ENCODE assay signal across 24 cellular contexts in genomic region chr19:35812220-35813042, GRCh38. TPM values are rescaled to one million over a fixed set of nuclear protein-coding genes. Genes with fewer than 3 reads are reported as not detected.
"Had no signal": no experiment of that assay in that cellular context is flagged by ENCODE, and none has a peak within 500 bp of the region (broad histone marks: within the 10 kb centered on the region; RNA-seq: fewer than 3 reads in every experiment).

TSS of gene PRODH2 (minus strand) at chr19:35812845. CDS start at chr19:35812805, 40 bp downstream.

- H3K9me3 Mint-ChIP-seq: activated CD4-positive, alpha-beta T cell treated with anti-CD3 and anti-CD28 coated beads, Interleukin-2, amount 10 ng/mL, durations not matched to agents 24 days and 14 days; activated naive CD8-positive, alpha-beta T cell treated with anti-CD3 and anti-CD28 coated beads, Interleukin-2, amount 10 ng/mL, durations not matched to agents 7 days and 5 days; activated T-helper 17 cell treated with anti-CD3 and anti-CD28 coated beads, Interleukin-2, amount 50 U/mL, for 72 hours; endodermal cell; neural progenitor cell; stimulated activated naive CD8-positive, alpha-beta T cell treated with anti-CD3 and anti-CD28 coated beads, Interleukin-15, Interleukin-2, amounts not matched to agents 100 ng/mL and 50 ng/mL, for 24 hours; T-cell had no signal

- H3K4me1 ChIP-seq: left ventricle myocardium inferior, neural progenitor cell had no signal

- H3K27ac Mint-ChIP-seq: activated CD4-positive, alpha-beta T cell treated with anti-CD3 and anti-CD28 coated beads, Interleukin-2, amount 10 ng/mL, durations not matched to agents 24 days and 14 days; activated CD8-positive, alpha-beta T cell treated with anti-CD3 and anti-CD28 coated beads for 36 hours; activated naive CD8-positive, alpha-beta T cell treated with anti-CD3 and anti-CD28 coated beads, Interleukin-2, amount 10 ng/mL, durations not matched to agents 7 days and 5 days; activated T-helper 17 cell treated with anti-CD3 and anti-CD28 coated beads, Interleukin-2, amount 50 U/mL, for 72 hours; brain; endodermal cell; neural progenitor cell; stimulated activated naive CD8-positive, alpha-beta T cell treated with anti-CD3 and anti-CD28 coated beads, Interleukin-15, Interleukin-2, amounts not matched to agents 100 ng/mL and 50 ng/mL, for 24 hours; T-cell had no signal

- DNase-seq: activated CD4-positive, alpha-beta T cell treated with anti-CD3 and anti-CD28 coated beads, Interleukin-2, amount 10 ng/mL, durations not matched to agents 24 days and 14 days; activated CD8-positive, alpha-beta T cell treated with anti-CD3 and anti-CD28 coated beads for 36 hours; activated naive CD4-positive, alpha-beta T cell; activated naive CD8-positive, alpha-beta T cell treated with anti-CD3 and anti-CD28 coated beads, Interleukin-2, amount 10 ng/mL, durations not matched to agents 7 days and 5 days; activated T-cell treated with anti-CD3 and anti-CD28 coated beads, Interleukin-2, amount 50 U/mL, for 1 hour; caudate nucleus; dorsolateral prefrontal cortex; endodermal cell; foreskin melanocyte; glutamatergic neuron; hypothalamus; islet precursor cell; left ventricle myocardium inferior; naive B cell; ovary; T-cell; T-helper 9 cell had no signal

- H3K9ac ChIP-seq: neural progenitor cell had no signal

- H3K4me3 ChIP-seq: dorsolateral prefrontal cortex, left ventricle myocardium inferior, neural progenitor cell, ovary had no signal

- H3K36me3 ChIP-seq: left ventricle myocardium inferior, neural progenitor cell, ovary had no signal

- H3K4me2 ChIP-seq: neural progenitor cell had no signal

- H3K36me3 Mint-ChIP-seq: activated naive CD8-positive, alpha-beta T cell treated with anti-CD3 and anti-CD28 coated beads, Interleukin-2, amount 10 ng/mL, durations not matched to agents 7 days and 5 days; brain; naive B cell; neural progenitor cell; T-cell had no signal

- ATAC-seq: activated CD8-positive, alpha-beta T cell treated with anti-CD3 and anti-CD28 coated beads for 36 hours; activated T-helper 17 cell treated with anti-CD3 and anti-CD28 coated beads, Interleukin-2, amount 50 U/mL, for 72 hours; T-cell had no signal

- H2AFZ ChIP-seq: neural progenitor cell had no signal

- H3K4me3 Mint-ChIP-seq: activated CD4-positive, alpha-beta T cell treated with anti-CD3 and anti-CD28 coated beads, Interleukin-2, amount 10 ng/mL, durations not matched to agents 24 days and 14 days; activated CD8-positive, alpha-beta T cell treated with anti-CD3 and anti-CD28 coated beads for 36 hours; activated naive CD8-positive, alpha-beta T cell treated with anti-CD3 and anti-CD28 coated beads, Interleukin-2, amount 10 ng/mL, durations not matched to agents 7 days and 5 days; activated T-helper 17 cell treated with anti-CD3 and anti-CD28 coated beads, Interleukin-2, amount 50 U/mL, for 72 hours; brain; endodermal cell; naive B cell; stimulated activated naive CD8-positive, alpha-beta T cell treated with anti-CD3 and anti-CD28 coated beads, Interleukin-15, Interleukin-2, amounts not matched to agents 100 ng/mL and 50 ng/mL, for 24 hours; T-cell had no signal

- H3K27me3 ChIP-seq: neural progenitor cell, ovary had no signal

- H3K4me1 Mint-ChIP-seq: activated CD4-positive, alpha-beta T cell treated with anti-CD3 and anti-CD28 coated beads, Interleukin-2, amount 10 ng/mL, durations not matched to agents 24 days and 14 days; activated naive CD8-positive, alpha-beta T cell treated with anti-CD3 and anti-CD28 coated beads, Interleukin-2, amount 10 ng/mL, durations not matched to agents 7 days and 5 days; activated T-helper 17 cell treated with anti-CD3 and anti-CD28 coated beads, Interleukin-2, amount 50 U/mL, for 72 hours; brain; neural progenitor cell; T-cell had no signal

- H3K27ac ChIP-seq: dorsolateral prefrontal cortex, epithelial cell of prostate, left ventricle myocardium inferior, neural progenitor cell, ovary had no signal

- H3K9me3 ChIP-seq: left ventricle myocardium inferior, ovary had no signal

RNA-seq across cellular contexts. Expression of gene PRODH2, which starts in this region (rescaled TPM):
- total RNA-seq: activated CD4-positive, alpha-beta T cell treated with anti-CD3 and anti-CD28 coated beads, Interleukin-2, amount 10 ng/mL, durations not matched to agents 24 days and 14 days; activated CD8-positive, alpha-beta T cell treated with anti-CD3 and anti-CD28 coated beads for 36 hours; activated naive CD8-positive, alpha-beta T cell treated with anti-CD3 and anti-CD28 coated beads, Interleukin-2, amount 10 ng/mL, durations not matched to agents 7 days and 5 days; left ventricle myocardium inferior; mononuclear cell; T-cell; temporal lobe had no signal
- polyA plus RNA-seq: ovary had no signal
